16 cellular contexts compared by ENCODE assay signal in the genomic region with DNA sequence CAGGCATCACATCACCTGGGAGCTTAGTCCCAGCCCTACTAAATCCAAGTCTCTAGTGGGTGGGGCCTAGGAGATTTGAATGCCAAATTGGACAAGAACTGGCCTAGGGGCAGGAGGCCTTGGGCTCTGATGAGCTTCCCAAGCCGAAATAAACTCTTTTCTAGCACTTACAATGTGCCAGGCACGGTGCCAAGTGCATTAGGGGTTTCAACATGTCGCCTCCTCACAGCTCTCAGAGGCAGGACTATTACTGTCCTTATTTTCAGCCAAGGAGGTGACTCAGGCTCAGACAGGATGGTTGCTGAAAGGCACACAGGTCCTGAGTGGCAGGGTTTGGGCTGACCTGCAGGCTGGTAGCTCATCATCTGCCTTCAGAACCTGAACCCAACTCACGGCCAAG. TPM values are rescaled to one million over a fixed set of nuclear protein-coding genes. Genes with fewer than 3 reads are reported as not detected.
A peak's percentile ranks its signal among the peaks of the same experiment; 100 is the strongest.
DNase-seq lines count a peak whose midpoint lies in the region; ATAC-seq and TF ChIP-seq lines count a peak whose summit lies in the region.
"Had no signal": no experiment of that assay in that cellular context is flagged by ENCODE, and none has a peak within 500 bp of the region (broad histone marks: within the 10 kb centered on the region; RNA-seq: fewer than 3 reads in every experiment).

No MANE protein-coding gene starts in this region.

- ATAC-seq in left ventricle myocardium superior (no peak), HG02870 (IDR thresholded peaks at IDR 0.05; ENCODE audit: unreplicated experiment) (no peak)
- ATAC-seq: stimulated activated naive CD8-positive, alpha-beta T cell treated with anti-CD3 and anti-CD28 coated beads, Interleukin-15, amount 100 ng/mL, for 72 hours had no signal

- DNase-seq in left ventricle myocardium superior (peak; percentile 52), cardiac septum (ENCODE audit: low spot score) (no peak), chondrocyte (ENCODE audit: low spot score) (peak; percentile 41), myocyte (ENCODE audit: low read depth) (peak; percentile 44), uterus (peak; percentile 62 to 67), cerebellar nuclear complex (lab: John Stamatoyannopoulos, UW) (no peak)
- no peak for DNase-seq in effector memory CD4-positive, alpha-beta T cell
- DNase-seq: activated naive CD8-positive, alpha-beta T cell treated with anti-CD3 and anti-CD28 coated beads for 36 hours; AML-193; islet precursor cell; NCI-H1417 treated with DMSO at 0.1 percent for 48 hours; stimulated activated CD4-positive, alpha-beta T cell treated with anti-CD3 and anti-CD28 coated beads, Interleukin-2, amount 100 ng/mL, for 48 hours; stimulated activated naive CD8-positive, alpha-beta T cell treated with anti-CD3 and anti-CD28 coated beads, Interleukin-15, amount 100 ng/mL, for 72 hours had no signal

- no peak overlapping the region for H3K4me3 ChIP-seq in uterus
- H3K4me3 ChIP-seq in effector memory CD4-positive, alpha-beta T cell (ENCODE audit: insufficient read depth, low read depth, low read length, poor library complexity, severe bottlenecking), result no peak overlapping the region
- H3K4me3 ChIP-seq: neural progenitor cell had no signal

- intact Hi-C loops in left ventricle myocardium superior (cut with micrococcal nuclease) (no loop called here), cardiac septum (cut with DNase I) (no loop called here), uterus (cut with DNase I; ENCODE audit: low total_unique reads) (no loop called here)

- H3K27me3 ChIP-seq in uterus, result no peaks in the 10 kb centered on the region
- no peaks in the 10 kb centered on the region for H3K27me3 ChIP-seq in effector memory CD4-positive, alpha-beta T cell (replicated peaks; ENCODE audit: control insufficient read depth, insufficient read depth, low read length, poor library complexity, severe bottlenecking)
- H3K27me3 ChIP-seq: neural progenitor cell had no signal

- peaks cover 12 to 14% of the 10 kb centered on the region in 2 donors for H3K4me1 ChIP-seq in uterus
- no peaks in the 10 kb centered on the region for H3K4me1 ChIP-seq in effector memory CD4-positive, alpha-beta T cell (ENCODE audit: control insufficient read depth, insufficient read depth, low read length, poor library complexity, severe bottlenecking)

- H3K4me3 Mint-ChIP-seq in chondrocyte (ENCODE audit: unreplicated experiment), result no peak overlapping the region
- H3K4me3 Mint-ChIP-seq: activated naive CD8-positive, alpha-beta T cell treated with anti-CD3 and anti-CD28 coated beads for 36 hours; neural progenitor cell; stimulated activated naive CD8-positive, alpha-beta T cell treated with anti-CD3 and anti-CD28 coated beads, Interleukin-15, amount 100 ng/mL, for 72 hours; T-helper 2 cell treated with Interferon-gamma antibody and Interleukin-4, amounts not matched to agents 5 μg/mL and 100 μg/mL, for 36 hours had no signal

- no peak overlapping the region for H3K27ac Mint-ChIP-seq in chondrocyte (ENCODE audit: unreplicated experiment)
- H3K27ac Mint-ChIP-seq: activated naive CD8-positive, alpha-beta T cell treated with anti-CD3 and anti-CD28 coated beads for 36 hours; stimulated activated naive CD8-positive, alpha-beta T cell treated with anti-CD3 and anti-CD28 coated beads, Interleukin-15, amount 100 ng/mL, for 72 hours; T-helper 2 cell treated with Interferon-gamma antibody and Interleukin-4, amounts not matched to agents 5 μg/mL and 100 μg/mL, for 36 hours had no signal

- peaks cover 68% of the 10 kb centered on the region for H3K4me1 Mint-ChIP-seq in chondrocyte (ENCODE audit: low read depth)

- H3K27ac ChIP-seq in uterus, result peak overlapping the region; percentile 88 to 95
- no peak overlapping the region for H3K27ac ChIP-seq in effector memory CD4-positive, alpha-beta T cell (ENCODE audit: insufficient read depth, low read length, poor library complexity, severe bottlenecking)
- H3K27ac ChIP-seq: neural progenitor cell had no signal

- no peaks in the 10 kb centered on the region for H3K36me3 ChIP-seq in uterus
- no peaks in the 10 kb centered on the region for H3K36me3 ChIP-seq in effector memory CD4-positive, alpha-beta T cell (ENCODE audit: control insufficient read depth, insufficient read depth, low read length)
- H3K36me3 ChIP-seq: neural progenitor cell had no signal

- H3K9me3 ChIP-seq in uterus, result no peaks in the 10 kb centered on the region
- H3K9me3 ChIP-seq in effector memory CD4-positive, alpha-beta T cell (ENCODE audit: control insufficient read depth, low read length), result no peaks in the 10 kb centered on the region

- TF ChIP-seq CTCF in chondrocyte (IDR thresholded peaks at IDR 0.05) (no peak), uterus (IDR thresholded peaks at IDR 0.05) (no peak)

- H3K36me3 Mint-ChIP-seq in chondrocyte (ENCODE audit: low read depth), result no peaks in the 10 kb centered on the region

- no peak for TF ChIP-seq POLR2A in uterus (IDR thresholded peaks at IDR 0.05)

- no peaks in the 10 kb centered on the region for H3K27me3 Mint-ChIP-seq in chondrocyte (ENCODE audit: low read depth)
- H3K27me3 Mint-ChIP-seq: activated naive CD8-positive, alpha-beta T cell treated with anti-CD3 and anti-CD28 coated beads for 36 hours; stimulated activated naive CD8-positive, alpha-beta T cell treated with anti-CD3 and anti-CD28 coated beads, Interleukin-15, amount 100 ng/mL, for 72 hours had no signal

- H3K9me3 Mint-ChIP-seq in chondrocyte (ENCODE audit: low read depth), result peaks cover 4% of the 10 kb centered on the region

RNA-seq across cellular contexts. Expression of gene CPA1, which starts 9.2 kb away (rescaled TPM):
- total RNA-seq in left ventricle myocardium superior (not detected), cardiac septum (not detected), chondrocyte (0.20 TPM in 1 of 3 replicates, not detected in the others), myocyte (1.3 and 6.5 TPM in 2 replicates), uterus (1 to 10 TPM in 1 of 4 donors, under 1 TPM in 1, not detected in 2; 0.46 to 3.8 TPM)
- polyA plus RNA-seq in myocyte (2012), result 1.6 TPM
- total RNA-seq: activated naive CD8-positive, alpha-beta T cell treated with anti-CD3 and anti-CD28 coated beads for 36 hours had no signal

RNA-seq across cellular contexts. Expression of gene CPA5, which starts 26.4 kb away (rescaled TPM):
- total RNA-seq in left ventricle myocardium superior, result not detected
- not detected for total RNA-seq in cardiac septum
- total RNA-seq in chondrocyte, result not detected in 3 replicates
- 0.16 and 0.21 TPM in 2 replicates for total RNA-seq in myocyte
- polyA plus RNA-seq in myocyte (2012), result 1.8 TPM
- not detected for total RNA-seq in uterus

Comparison
In these comparisons a context has a peak if more than half of its experiments do, and no peak if none do; other contexts are left out.
1. DNase-seq: peak in left ventricle myocardium superior (single experiment), chondrocyte (single experiment), myocyte (single experiment) and uterus (2 of 2); none in cardiac septum (single experiment), effector memory CD4-positive, alpha-beta T cell (0 of 3) and cerebellar nuclear complex (0 of 2).